In the genomic region with DNA sequence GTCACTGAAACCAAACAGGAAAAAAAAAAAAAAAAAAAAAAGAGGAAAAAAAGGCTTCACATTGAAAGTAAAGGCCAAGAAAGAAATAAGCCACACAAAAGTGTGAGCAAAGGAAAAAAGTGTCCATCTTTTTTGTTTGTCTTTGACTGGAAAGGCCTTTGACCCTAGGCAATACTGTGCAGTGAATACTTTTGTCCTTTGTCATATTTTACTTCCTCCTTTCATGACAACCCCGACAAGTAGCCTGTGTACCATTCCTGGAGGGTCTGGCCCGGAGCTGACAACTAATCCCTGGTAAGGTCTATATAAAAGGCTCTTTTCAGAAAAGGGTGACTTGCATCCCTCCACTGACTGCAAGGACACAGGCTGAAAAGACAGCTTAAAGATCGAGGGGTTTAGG, we compare ENCODE assay signal across 1 cellular context.
TF ChIP-seq lines count a peak whose summit lies in the region.

No MANE protein-coding gene starts in this region.

TF ChIP-seq in HepG2, 621 proteins besides CTCF, POLR2A, EP300 and RAD21 (continued from another document and continues in another):
- no peak for TF ChIP-seq HES4 (CRISPR knock-in tag; IDR thresholded peaks at IDR 0.05; ENCODE audit: borderline replicate concordance)
- TF ChIP-seq GATAD2A (CRISPR knock-in tag; IDR thresholded peaks at IDR 0.05), result 0 out of 2 replicates have a peak, but pooled peaks have one; percentile 38
- 0 out of 2 replicates have a peak, but pooled peaks have one; percentile 28 for TF ChIP-seq DPF2 (CRISPR knock-in tag; IDR thresholded peaks at IDR 0.05; ENCODE audit: borderline replicate concordance, low read depth)
- no peak for TF ChIP-seq ZNF567 (CRISPR knock-in tag; IDR thresholded peaks at IDR 0.05; ENCODE audit: borderline replicate concordance)
- TF ChIP-seq ZNF772 (CRISPR knock-in tag; IDR thresholded peaks at IDR 0.05), result no peak
- TF ChIP-seq NBN (conservative IDR thresholded peaks at IDR 0.05), result no peak
- TF ChIP-seq ADNP (CRISPR knock-in tag; IDR thresholded peaks at IDR 0.05), result no peak
- TF ChIP-seq HMG20A (CRISPR knock-in tag; IDR thresholded peaks at IDR 0.05; ENCODE audit: borderline replicate concordance), result peak; percentile 62; the same call in 1 of the 2 replicates
- TF ChIP-seq, protein P1, sequence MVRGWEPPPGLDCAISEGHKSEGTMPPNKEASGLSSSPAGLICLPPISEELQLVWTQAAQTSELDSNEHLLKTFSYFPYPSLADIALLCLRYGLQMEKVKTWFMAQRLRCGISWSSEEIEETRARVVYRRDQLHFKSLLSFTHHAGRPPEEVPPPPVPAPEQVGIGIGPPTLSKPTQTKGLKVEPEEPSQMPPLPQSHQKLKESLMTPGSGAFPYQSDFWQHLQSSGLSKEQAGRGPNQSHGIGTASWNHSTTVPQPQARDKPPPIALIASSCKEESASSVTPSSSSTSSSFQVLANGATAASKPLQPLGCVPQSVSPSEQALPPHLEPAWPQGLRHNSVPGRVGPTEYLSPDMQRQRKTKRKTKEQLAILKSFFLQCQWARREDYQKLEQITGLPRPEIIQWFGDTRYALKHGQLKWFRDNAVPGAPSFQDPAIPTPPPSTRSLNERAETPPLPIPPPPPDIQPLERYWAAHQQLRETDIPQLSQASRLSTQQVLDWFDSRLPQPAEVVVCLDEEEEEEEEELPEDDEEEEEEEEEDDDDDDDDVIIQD (CRISPR knock-in tag; IDR thresholded peaks at IDR 0.05; ENCODE audit: low read depth), result no peak
- TF ChIP-seq MBNL3 (CRISPR knock-in tag; conservative IDR thresholded peaks at IDR 0.05), result no peak
- TF ChIP-seq JUN (CRISPR knock-in tag; IDR thresholded peaks at IDR 0.05), result 0 out of 2 replicates have a peak, but pooled peaks have one; percentile 35
- no peak for TF ChIP-seq NFYC (CRISPR knock-in tag; IDR thresholded peaks at IDR 0.05)
- TF ChIP-seq SALL1 (CRISPR knock-in tag; IDR thresholded peaks at IDR 0.05), result peak; percentile 33; the same call in 1 of the 2 replicates
- TF ChIP-seq NFKB2 (CRISPR knock-in tag; IDR thresholded peaks at IDR 0.05; ENCODE audit: borderline replicate concordance), result no peak
- no peak for TF ChIP-seq KLF16 (CRISPR knock-in tag; IDR thresholded peaks at IDR 0.05)
- no peak for TF ChIP-seq TBX3 (IDR thresholded peaks at IDR 0.05; ENCODE audit: borderline replicate concordance)
- TF ChIP-seq, protein P2, sequence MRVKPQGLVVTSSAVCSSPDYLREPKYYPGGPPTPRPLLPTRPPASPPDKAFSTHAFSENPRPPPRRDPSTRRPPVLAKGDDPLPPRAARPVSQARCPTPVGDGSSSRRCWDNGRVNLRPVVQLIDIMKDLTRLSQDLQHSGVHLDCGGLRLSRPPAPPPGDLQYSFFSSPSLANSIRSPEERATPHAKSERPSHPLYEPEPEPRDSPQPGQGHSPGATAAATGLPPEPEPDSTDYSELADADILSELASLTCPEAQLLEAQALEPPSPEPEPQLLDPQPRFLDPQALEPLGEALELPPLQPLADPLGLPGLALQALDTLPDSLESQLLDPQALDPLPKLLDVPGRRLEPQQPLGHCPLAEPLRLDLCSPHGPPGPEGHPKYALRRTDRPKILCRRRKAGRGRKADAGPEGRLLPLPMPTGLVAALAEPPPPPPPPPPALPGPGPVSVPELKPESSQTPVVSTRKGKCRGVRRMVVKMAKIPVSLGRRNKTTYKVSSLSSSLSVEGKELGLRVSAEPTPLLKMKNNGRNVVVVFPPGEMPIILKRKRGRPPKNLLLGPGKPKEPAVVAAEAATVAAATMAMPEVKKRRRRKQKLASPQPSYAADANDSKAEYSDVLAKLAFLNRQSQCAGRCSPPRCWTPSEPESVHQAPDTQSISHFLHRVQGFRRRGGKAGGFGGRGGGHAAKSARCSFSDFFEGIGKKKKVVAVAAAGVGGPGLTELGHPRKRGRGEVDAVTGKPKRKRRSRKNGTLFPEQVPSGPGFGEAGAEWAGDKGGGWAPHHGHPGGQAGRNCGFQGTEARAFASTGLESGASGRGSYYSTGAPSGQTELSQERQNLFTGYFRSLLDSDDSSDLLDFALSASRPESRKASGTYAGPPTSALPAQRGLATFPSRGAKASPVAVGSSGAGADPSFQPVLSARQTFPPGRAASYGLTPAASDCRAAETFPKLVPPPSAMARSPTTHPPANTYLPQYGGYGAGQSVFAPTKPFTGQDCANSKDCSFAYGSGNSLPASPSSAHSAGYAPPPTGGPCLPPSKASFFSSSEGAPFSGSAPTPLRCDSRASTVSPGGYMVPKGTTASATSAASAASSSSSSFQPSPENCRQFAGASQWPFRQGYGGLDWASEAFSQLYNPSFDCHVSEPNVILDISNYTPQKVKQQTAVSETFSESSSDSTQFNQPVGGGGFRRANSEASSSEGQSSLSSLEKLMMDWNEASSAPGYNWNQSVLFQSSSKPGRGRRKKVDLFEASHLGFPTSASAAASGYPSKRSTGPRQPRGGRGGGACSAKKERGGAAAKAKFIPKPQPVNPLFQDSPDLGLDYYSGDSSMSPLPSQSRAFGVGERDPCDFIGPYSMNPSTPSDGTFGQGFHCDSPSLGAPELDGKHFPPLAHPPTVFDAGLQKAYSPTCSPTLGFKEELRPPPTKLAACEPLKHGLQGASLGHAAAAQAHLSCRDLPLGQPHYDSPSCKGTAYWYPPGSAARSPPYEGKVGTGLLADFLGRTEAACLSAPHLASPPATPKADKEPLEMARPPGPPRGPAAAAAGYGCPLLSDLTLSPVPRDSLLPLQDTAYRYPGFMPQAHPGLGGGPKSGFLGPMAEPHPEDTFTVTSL (CRISPR knock-in tag; IDR thresholded peaks at IDR 0.05; ENCODE audit: borderline replicate concordance), result peak; percentile 65; the same call in 1 of the 2 replicates
- TF ChIP-seq, protein P3, sequence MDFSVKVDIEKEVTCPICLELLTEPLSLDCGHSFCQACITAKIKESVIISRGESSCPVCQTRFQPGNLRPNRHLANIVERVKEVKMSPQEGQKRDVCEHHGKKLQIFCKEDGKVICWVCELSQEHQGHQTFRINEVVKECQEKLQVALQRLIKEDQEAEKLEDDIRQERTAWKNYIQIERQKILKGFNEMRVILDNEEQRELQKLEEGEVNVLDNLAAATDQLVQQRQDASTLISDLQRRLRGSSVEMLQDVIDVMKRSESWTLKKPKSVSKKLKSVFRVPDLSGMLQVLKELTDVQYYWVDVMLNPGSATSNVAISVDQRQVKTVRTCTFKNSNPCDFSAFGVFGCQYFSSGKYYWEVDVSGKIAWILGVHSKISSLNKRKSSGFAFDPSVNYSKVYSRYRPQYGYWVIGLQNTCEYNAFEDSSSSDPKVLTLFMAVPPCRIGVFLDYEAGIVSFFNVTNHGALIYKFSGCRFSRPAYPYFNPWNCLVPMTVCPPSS (IDR thresholded peaks at IDR 0.05), result no peak
- peak; percentile 55 for TF ChIP-seq CREM (IDR thresholded peaks at IDR 0.05)
- no peak for TF ChIP-seq CREM (CRISPR knock-in tag; IDR thresholded peaks at IDR 0.05)
- no peak for TF ChIP-seq HNRNPL (IDR thresholded peaks at IDR 0.05; ENCODE audit: low read depth, low read length)
- no peak for TF ChIP-seq ZFY (CRISPR knock-in tag; IDR thresholded peaks at IDR 0.05)
- TF ChIP-seq ZNF788 (CRISPR knock-in tag; IDR thresholded peaks at IDR 0.05; ENCODE audit: borderline replicate concordance), result no peak
- TF ChIP-seq, protein P4, sequence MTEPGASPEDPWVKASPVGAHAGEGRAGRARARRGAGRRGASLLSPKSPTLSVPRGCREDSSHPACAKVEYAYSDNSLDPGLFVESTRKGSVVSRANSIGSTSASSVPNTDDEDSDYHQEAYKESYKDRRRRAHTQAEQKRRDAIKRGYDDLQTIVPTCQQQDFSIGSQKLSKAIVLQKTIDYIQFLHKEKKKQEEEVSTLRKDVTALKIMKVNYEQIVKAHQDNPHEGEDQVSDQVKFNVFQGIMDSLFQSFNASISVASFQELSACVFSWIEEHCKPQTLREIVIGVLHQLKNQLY (CRISPR knock-in tag; IDR thresholded peaks at IDR 0.05), result no peak
- TF ChIP-seq, protein P5, sequence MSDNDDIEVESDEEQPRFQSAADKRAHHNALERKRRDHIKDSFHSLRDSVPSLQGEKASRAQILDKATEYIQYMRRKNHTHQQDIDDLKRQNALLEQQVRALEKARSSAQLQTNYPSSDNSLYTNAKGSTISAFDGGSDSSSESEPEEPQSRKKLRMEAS (IDR thresholded peaks at IDR 0.05), result no peak
- TF ChIP-seq GABPA (IDR thresholded peaks at IDR 0.05; ENCODE audit: low read depth, low read length), result no peak
- no peak for TF ChIP-seq GABPA (CRISPR knock-in tag; IDR thresholded peaks at IDR 0.05; ENCODE audit: low read depth)
- TF ChIP-seq MXD4 (CRISPR knock-in tag; IDR thresholded peaks at IDR 0.05), result no peak
- no peak for TF ChIP-seq ZNF652 (CRISPR knock-in tag; IDR thresholded peaks at IDR 0.05; ENCODE audit: borderline replicate concordance, low read depth)
- TF ChIP-seq FIP1L1 (IDR thresholded peaks at IDR 0.05; ENCODE audit: borderline replicate concordance, insufficient read depth, low read depth, low read length), result no peak
- TF ChIP-seq, protein P6, sequence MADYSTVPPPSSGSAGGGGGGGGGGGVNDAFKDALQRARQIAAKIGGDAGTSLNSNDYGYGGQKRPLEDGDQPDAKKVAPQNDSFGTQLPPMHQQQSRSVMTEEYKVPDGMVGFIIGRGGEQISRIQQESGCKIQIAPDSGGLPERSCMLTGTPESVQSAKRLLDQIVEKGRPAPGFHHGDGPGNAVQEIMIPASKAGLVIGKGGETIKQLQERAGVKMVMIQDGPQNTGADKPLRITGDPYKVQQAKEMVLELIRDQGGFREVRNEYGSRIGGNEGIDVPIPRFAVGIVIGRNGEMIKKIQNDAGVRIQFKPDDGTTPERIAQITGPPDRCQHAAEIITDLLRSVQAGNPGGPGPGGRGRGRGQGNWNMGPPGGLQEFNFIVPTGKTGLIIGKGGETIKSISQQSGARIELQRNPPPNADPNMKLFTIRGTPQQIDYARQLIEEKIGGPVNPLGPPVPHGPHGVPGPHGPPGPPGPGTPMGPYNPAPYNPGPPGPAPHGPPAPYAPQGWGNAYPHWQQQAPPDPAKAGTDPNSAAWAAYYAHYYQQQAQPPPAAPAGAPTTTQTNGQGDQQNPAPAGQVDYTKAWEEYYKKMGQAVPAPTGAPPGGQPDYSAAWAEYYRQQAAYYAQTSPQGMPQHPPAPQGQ (CRISPR knock-in tag; IDR thresholded peaks at IDR 0.05; ENCODE audit: borderline replicate concordance), result no peak
- TF ChIP-seq KDM6A (CRISPR knock-in tag; IDR thresholded peaks at IDR 0.05; ENCODE audit: low read depth), result no peak
- no peak for TF ChIP-seq ZNF30 (CRISPR knock-in tag; IDR thresholded peaks at IDR 0.05)
- no peak for TF ChIP-seq HIVEP1 (CRISPR knock-in tag; IDR thresholded peaks at IDR 0.05)
- TF ChIP-seq ZSCAN20 (CRISPR knock-in tag; IDR thresholded peaks at IDR 0.05; ENCODE audit: borderline replicate concordance), result no peak
- no peak for TF ChIP-seq ZNF746 (CRISPR knock-in tag; IDR thresholded peaks at IDR 0.05)
- TF ChIP-seq, protein P7, sequence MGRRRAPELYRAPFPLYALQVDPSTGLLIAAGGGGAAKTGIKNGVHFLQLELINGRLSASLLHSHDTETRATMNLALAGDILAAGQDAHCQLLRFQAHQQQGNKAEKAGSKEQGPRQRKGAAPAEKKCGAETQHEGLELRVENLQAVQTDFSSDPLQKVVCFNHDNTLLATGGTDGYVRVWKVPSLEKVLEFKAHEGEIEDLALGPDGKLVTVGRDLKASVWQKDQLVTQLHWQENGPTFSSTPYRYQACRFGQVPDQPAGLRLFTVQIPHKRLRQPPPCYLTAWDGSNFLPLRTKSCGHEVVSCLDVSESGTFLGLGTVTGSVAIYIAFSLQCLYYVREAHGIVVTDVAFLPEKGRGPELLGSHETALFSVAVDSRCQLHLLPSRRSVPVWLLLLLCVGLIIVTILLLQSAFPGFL (CRISPR knock-in tag; IDR thresholded peaks at IDR 0.05), result no peak
- no peak; the same call in 1 of the 2 replicates for TF ChIP-seq TARDBP (CRISPR knock-in tag; IDR thresholded peaks at IDR 0.05)
- TF ChIP-seq NAIF1 (CRISPR knock-in tag; IDR thresholded peaks at IDR 0.05; ENCODE audit: borderline replicate concordance), result no peak
- TF ChIP-seq FOXA1 (IDR thresholded peaks at IDR 0.05), result no peak
- 0 out of 2 replicates have a peak, but pooled peaks have one; percentile 8 for TF ChIP-seq FOXA1 (CRISPR knock-in tag; IDR thresholded peaks at IDR 0.05)
- TF ChIP-seq, protein P8, sequence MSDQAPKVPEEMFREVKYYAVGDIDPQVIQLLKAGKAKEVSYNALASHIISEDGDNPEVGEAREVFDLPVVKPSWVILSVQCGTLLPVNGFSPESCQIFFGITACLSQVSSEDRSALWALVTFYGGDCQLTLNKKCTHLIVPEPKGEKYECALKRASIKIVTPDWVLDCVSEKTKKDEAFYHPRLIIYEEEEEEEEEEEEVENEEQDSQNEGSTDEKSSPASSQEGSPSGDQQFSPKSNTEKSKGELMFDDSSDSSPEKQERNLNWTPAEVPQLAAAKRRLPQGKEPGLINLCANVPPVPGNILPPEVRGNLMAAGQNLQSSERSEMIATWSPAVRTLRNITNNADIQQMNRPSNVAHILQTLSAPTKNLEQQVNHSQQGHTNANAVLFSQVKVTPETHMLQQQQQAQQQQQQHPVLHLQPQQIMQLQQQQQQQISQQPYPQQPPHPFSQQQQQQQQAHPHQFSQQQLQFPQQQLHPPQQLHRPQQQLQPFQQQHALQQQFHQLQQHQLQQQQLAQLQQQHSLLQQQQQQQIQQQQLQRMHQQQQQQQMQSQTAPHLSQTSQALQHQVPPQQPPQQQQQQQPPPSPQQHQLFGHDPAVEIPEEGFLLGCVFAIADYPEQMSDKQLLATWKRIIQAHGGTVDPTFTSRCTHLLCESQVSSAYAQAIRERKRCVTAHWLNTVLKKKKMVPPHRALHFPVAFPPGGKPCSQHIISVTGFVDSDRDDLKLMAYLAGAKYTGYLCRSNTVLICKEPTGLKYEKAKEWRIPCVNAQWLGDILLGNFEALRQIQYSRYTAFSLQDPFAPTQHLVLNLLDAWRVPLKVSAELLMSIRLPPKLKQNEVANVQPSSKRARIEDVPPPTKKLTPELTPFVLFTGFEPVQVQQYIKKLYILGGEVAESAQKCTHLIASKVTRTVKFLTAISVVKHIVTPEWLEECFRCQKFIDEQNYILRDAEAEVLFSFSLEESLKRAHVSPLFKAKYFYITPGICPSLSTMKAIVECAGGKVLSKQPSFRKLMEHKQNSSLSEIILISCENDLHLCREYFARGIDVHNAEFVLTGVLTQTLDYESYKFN (CRISPR knock-in tag; conservative IDR thresholded peaks at IDR 0.05), result peak; percentile 76
- TF ChIP-seq, protein P9, sequence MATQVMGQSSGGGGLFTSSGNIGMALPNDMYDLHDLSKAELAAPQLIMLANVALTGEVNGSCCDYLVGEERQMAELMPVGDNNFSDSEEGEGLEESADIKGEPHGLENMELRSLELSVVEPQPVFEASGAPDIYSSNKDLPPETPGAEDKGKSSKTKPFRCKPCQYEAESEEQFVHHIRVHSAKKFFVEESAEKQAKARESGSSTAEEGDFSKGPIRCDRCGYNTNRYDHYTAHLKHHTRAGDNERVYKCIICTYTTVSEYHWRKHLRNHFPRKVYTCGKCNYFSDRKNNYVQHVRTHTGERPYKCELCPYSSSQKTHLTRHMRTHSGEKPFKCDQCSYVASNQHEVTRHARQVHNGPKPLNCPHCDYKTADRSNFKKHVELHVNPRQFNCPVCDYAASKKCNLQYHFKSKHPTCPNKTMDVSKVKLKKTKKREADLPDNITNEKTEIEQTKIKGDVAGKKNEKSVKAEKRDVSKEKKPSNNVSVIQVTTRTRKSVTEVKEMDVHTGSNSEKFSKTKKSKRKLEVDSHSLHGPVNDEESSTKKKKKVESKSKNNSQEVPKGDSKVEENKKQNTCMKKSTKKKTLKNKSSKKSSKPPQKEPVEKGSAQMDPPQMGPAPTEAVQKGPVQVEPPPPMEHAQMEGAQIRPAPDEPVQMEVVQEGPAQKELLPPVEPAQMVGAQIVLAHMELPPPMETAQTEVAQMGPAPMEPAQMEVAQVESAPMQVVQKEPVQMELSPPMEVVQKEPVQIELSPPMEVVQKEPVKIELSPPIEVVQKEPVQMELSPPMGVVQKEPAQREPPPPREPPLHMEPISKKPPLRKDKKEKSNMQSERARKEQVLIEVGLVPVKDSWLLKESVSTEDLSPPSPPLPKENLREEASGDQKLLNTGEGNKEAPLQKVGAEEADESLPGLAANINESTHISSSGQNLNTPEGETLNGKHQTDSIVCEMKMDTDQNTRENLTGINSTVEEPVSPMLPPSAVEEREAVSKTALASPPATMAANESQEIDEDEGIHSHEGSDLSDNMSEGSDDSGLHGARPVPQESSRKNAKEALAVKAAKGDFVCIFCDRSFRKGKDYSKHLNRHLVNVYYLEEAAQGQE (IDR thresholded peaks at IDR 0.05; ENCODE audit: borderline replicate concordance in 1 of 2, low read depth in 1 of 2, low read length in 2 of 2), result no peak
